Comparison of ENCODE assay signal across 8 cellular contexts in genomic region chr2:233854241-233854981, GRCh38. TPM values are rescaled to one million over a fixed set of nuclear protein-coding genes. Genes with fewer than 3 reads are reported as not detected.
A peak's percentile ranks its signal among the peaks of the same experiment; 100 is the strongest.
DNase-seq lines count a peak whose midpoint lies in the region; ATAC-seq and TF ChIP-seq lines count a peak whose summit lies in the region.

Gene HJURP (minus strand): TSS chr2:233854535. CDS start chr2:233854500, 35 bp downstream.

- DNase-seq in BJ (ENCODE audit: low read depth) (peak; percentile 78), GM19240 (ENCODE audit: insufficient read length, low spot score) (peak; percentile 96), NCI-H524 (lab: John Stamatoyannopoulos, UW) (peak; percentile 93 to 94), choroid plexus epithelial cell (ENCODE audit: low read depth) (peak; percentile 96), left colon (peak; percentile 92)
- DNase-seq in activated CD4-positive, alpha-beta T cell treated with anti-CD3 and anti-CD28 coated beads for 24 hours (ENCODE audit: low read depth in 2 of 2): peak; percentile 80 to 88
- DNase-seq in stimulated activated CD4-positive, alpha-beta T cell treated with anti-CD3 and anti-CD28 coated beads, Interleukin-1b, Interleukin-23, amount 100 ng/mL, for 4 hours (ENCODE audit: low read depth in 2 of 2): peak; percentile 72 to 74

- no peaks in the 10 kb centered on the region for H3K27me3 ChIP-seq in BJ (ENCODE audit: control insufficient read depth, insufficient read depth, low read length)

- H3K4me3 ChIP-seq in BJ (ENCODE audit: low read depth, low read length) (peak within 1 kb of the TSS; percentile 91), choroid plexus epithelial cell (ENCODE audit: low read depth, low read length) (peak within 1 kb of the TSS; percentile 96)

- intact Hi-C loops in left colon (cut with DNase I, micrococcal nuclease): no loop called here

- peak; percentile 96 for ATAC-seq in HG03457 (IDR thresholded peaks at IDR 0.05; ENCODE audit: unreplicated experiment)
- ATAC-seq in left colon: peak; percentile 96

- H3K36me3 ChIP-seq in BJ (ENCODE audit: control insufficient read depth, insufficient read depth, low read length): no peaks in the 10 kb centered on the region

- POLR2A ChIA-PET in BJ (lab: Charles Lee): no interaction called here

- CTCF ChIA-PET in BJ (lab: Yijun Ruan, JAX): no interaction called here

- TF ChIP-seq CTCF in BJ (IDR thresholded peaks at IDR 0.05; ENCODE audit: insufficient read depth, low read depth, low read length): no peak
- no peak for TF ChIP-seq CTCF in choroid plexus epithelial cell (conservative IDR thresholded peaks at IDR 0.05; ENCODE audit: low read depth, low read length)

RNA-seq across cellular contexts. Expression of gene HJURP, which starts in this region (rescaled TPM):
- polyA plus RNA-seq in BJ (2011; rRNA removed): 30.5 and 46.2 TPM in 2 replicates
- 45.2 and 74.5 TPM in 2 replicates for polyA minus RNA-seq in BJ (2011; rRNA and poly(A)+ RNA removed)
- total RNA-seq in left colon: 1 to 10 TPM; 1.7 to 6.3 TPM

Comparison
In these comparisons a context has a peak if more than half of its experiments do, and no peak if none do; other contexts are left out.
1. Peak in every context shown above with its lines: DNase-seq, ATAC-seq and H3K4me3 ChIP-seq.